ENCODE assay signal across 22 cellular contexts in the genomic region with DNA sequence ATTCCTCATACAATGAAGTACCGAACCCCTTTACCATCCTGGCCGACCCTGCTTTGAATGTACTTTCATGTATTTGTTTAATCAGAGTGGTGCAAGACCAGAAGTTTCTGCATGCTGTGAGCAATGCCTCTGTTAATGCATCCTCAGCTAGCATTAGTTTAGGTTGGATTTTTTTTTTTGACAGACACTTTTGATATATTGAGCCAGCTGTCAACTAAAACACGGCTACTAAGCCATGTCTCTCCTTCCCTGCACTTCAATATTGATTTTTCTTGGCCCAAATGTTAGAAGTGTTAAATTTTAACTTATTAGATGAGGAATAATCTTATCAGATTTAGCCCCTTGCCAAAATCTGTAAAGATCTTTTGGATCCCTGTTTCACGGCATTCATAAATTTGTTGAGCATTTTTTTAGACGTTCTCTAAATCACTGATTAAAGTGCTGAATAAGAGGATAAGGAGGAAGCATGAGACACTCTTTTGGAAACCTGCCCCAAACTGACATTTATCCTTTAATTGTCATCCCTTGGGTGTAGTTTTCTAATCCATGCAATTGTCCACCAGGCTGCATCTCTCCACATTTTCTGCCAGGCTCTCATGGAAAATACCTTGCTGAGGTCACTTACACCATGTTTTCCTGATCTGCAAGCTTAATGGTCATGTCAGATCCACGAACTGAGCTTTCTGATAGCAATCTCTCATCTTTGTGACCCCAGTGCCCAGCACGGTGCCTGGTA.
"Had no signal": no experiment of that assay in that cellular context is flagged by ENCODE, and none has a peak within 500 bp of the region (broad histone marks: within the 10 kb centered on the region; RNA-seq: fewer than 3 reads in every experiment).

No MANE protein-coding gene starts in this region.

- DNase-seq: activated CD4-positive, alpha-beta memory T cell treated with anti-CD3 and anti-CD28 coated beads, Interleukin-2, amount 10 ng/mL, durations not matched to agents 7 days and 5 days; activated CD4-positive, alpha-beta T cell treated with anti-CD3 and anti-CD28 coated beads, Interleukin-2, amount 10 ng/mL, durations not matched to agents 24 days and 14 days; activated naive CD4-positive, alpha-beta T cell; activated naive CD8-positive, alpha-beta T cell treated with anti-CD3 and anti-CD28 coated beads for 36 hours; activated T-cell treated with anti-CD3 and anti-CD28 coated beads, Interleukin-2, amount 50 U/mL, for 24 hours; cortex of kidney; head of caudate nucleus; hypothalamus; left cardiac atrium; nephron progenitor cell; occipital lobe; sigmoid colon; stimulated activated CD4-positive, alpha-beta T cell treated with anti-CD3 and anti-CD28 coated beads, Interleukin-2, amount 100 ng/mL, for 48 hours; stimulated activated CD8-positive, alpha-beta memory T cell treated with anti-CD3 and anti-CD28 coated beads, Interleukin-4, amount 100 ng/mL, for 48 hours; stimulated activated naive B cell treated with anti-CD40 and anti-IgM and Interleukin-4, amounts not matched to agents 10 μg/mL and 1 μg/mL and 100 μg/mL, for 72 hours; SW 1271; T-helper 17 cell had no signal

- H3K27ac Mint-ChIP-seq: activated CD4-positive, alpha-beta memory T cell treated with anti-CD3 and anti-CD28 coated beads, Interleukin-2, amount 10 ng/mL, durations not matched to agents 7 days and 5 days; activated CD4-positive, alpha-beta T cell treated with anti-CD3 and anti-CD28 coated beads, Interleukin-2, amount 10 ng/mL, durations not matched to agents 24 days and 14 days; activated naive CD8-positive, alpha-beta T cell treated with anti-CD3 and anti-CD28 coated beads for 36 hours; activated T-cell treated with anti-CD3 and anti-CD28 coated beads, Interleukin-2, amount 50 U/mL, for 24 hours; activated T-helper 17 cell treated with anti-CD3 and anti-CD28 coated beads, Interleukin-2, amount 50 U/mL, for 72 hours; nephron progenitor cell; stimulated activated naive B cell treated with anti-CD40 and anti-IgM and Interleukin-4, amounts not matched to agents 10 μg/mL and 1 μg/mL and 100 μg/mL, for 72 hours; T-helper 17 cell had no signal

- H3K4me3 ChIP-seq: gastroesophageal sphincter, sigmoid colon, smooth muscle cell had no signal

- H3K27ac ChIP-seq: epithelial cell of prostate, gastroesophageal sphincter, sigmoid colon had no signal

- H3K36me3 ChIP-seq: sigmoid colon had no signal

- H3K36me3 Mint-ChIP-seq: activated naive CD8-positive, alpha-beta T cell treated with anti-CD3 and anti-CD28 coated beads for 36 hours; stimulated activated naive B cell treated with anti-CD40 and anti-IgM and Interleukin-4, amounts not matched to agents 10 μg/mL and 1 μg/mL and 100 μg/mL, for 72 hours had no signal

- H3K4me3 Mint-ChIP-seq: activated CD4-positive, alpha-beta memory T cell treated with anti-CD3 and anti-CD28 coated beads, Interleukin-2, amount 10 ng/mL, durations not matched to agents 7 days and 5 days; activated CD4-positive, alpha-beta T cell treated with anti-CD3 and anti-CD28 coated beads, Interleukin-2, amount 10 ng/mL, durations not matched to agents 24 days and 14 days; activated naive CD8-positive, alpha-beta T cell treated with anti-CD3 and anti-CD28 coated beads for 36 hours; activated T-cell treated with anti-CD3 and anti-CD28 coated beads, Interleukin-2, amount 50 U/mL, for 24 hours; activated T-helper 17 cell treated with anti-CD3 and anti-CD28 coated beads, Interleukin-2, amount 50 U/mL, for 72 hours; nephron progenitor cell; stimulated activated naive B cell treated with anti-CD40 and anti-IgM and Interleukin-4, amounts not matched to agents 10 μg/mL and 1 μg/mL and 100 μg/mL, for 72 hours; T-helper 17 cell; type B pancreatic cell had no signal

- H3K27me3 ChIP-seq: gastroesophageal sphincter, sigmoid colon had no signal

- ATAC-seq: activated T-helper 17 cell treated with anti-CD3 and anti-CD28 coated beads, Interleukin-2, amount 50 U/mL, for 72 hours; gastroesophageal sphincter; left cardiac atrium; stimulated activated naive B cell treated with anti-CD40 and anti-IgM and Interleukin-4, amounts not matched to agents 10 μg/mL and 1 μg/mL and 100 μg/mL, for 72 hours; T-helper 17 cell had no signal

- H3K4me1 ChIP-seq: gastroesophageal sphincter, sigmoid colon had no signal

- H3K9me3 Mint-ChIP-seq: activated CD4-positive, alpha-beta memory T cell treated with anti-CD3 and anti-CD28 coated beads, Interleukin-2, amount 10 ng/mL, durations not matched to agents 7 days and 5 days; activated CD4-positive, alpha-beta T cell treated with anti-CD3 and anti-CD28 coated beads, Interleukin-2, amount 10 ng/mL, durations not matched to agents 24 days and 14 days; activated naive CD8-positive, alpha-beta T cell treated with anti-CD3 and anti-CD28 coated beads for 36 hours; activated T-cell treated with anti-CD3 and anti-CD28 coated beads, Interleukin-2, amount 50 U/mL, for 24 hours; activated T-helper 17 cell treated with anti-CD3 and anti-CD28 coated beads, Interleukin-2, amount 50 U/mL, for 72 hours; nephron progenitor cell; stimulated activated naive B cell treated with anti-CD40 and anti-IgM and Interleukin-4, amounts not matched to agents 10 μg/mL and 1 μg/mL and 100 μg/mL, for 72 hours; type B pancreatic cell had no signal

- H3K4me1 Mint-ChIP-seq: activated CD4-positive, alpha-beta T cell treated with anti-CD3 and anti-CD28 coated beads, Interleukin-2, amount 10 ng/mL, durations not matched to agents 24 days and 14 days; activated naive CD8-positive, alpha-beta T cell treated with anti-CD3 and anti-CD28 coated beads for 36 hours; stimulated activated naive B cell treated with anti-CD40 and anti-IgM and Interleukin-4, amounts not matched to agents 10 μg/mL and 1 μg/mL and 100 μg/mL, for 72 hours had no signal

- H3K9me3 ChIP-seq: gastroesophageal sphincter, sigmoid colon had no signal
